In genomic region chr1:13771745-13772144, GRCh38 we compare ENCODE assay signal across 21 cellular contexts.
DNase-seq lines count a peak whose midpoint lies in the region; ATAC-seq and TF ChIP-seq lines count a peak whose summit lies in the region.
"Had no signal": no experiment of that assay in that cellular context is flagged by ENCODE, and none has a peak within 500 bp of the region (broad histone marks: within the 10 kb centered on the region; RNA-seq: fewer than 3 reads in every experiment).

No MANE protein-coding gene starts in this region.

- H3K36me3 Mint-ChIP-seq in activated T-cell treated with anti-CD3 and anti-CD28 coated beads, Interleukin-2, amount 50 U/mL, for 72 hours (ENCODE audit: insufficient read depth in 2 of 2) = peaks cover 2 to 9% of the 10 kb centered on the region in 2 donors
- peaks cover 51% of the 10 kb centered on the region for H3K36me3 Mint-ChIP-seq in activated T-cell treated with anti-CD3 and anti-CD28 coated beads, Interleukin-2, amount 50 U/mL, for 24 hours (ENCODE audit: low read depth)
- H3K36me3 Mint-ChIP-seq in IgD-negative memory B cell = peaks cover 6% of the 10 kb centered on the region
- H3K36me3 Mint-ChIP-seq in progenitor cell of endocrine pancreas (ENCODE audit: insufficient read depth) = peaks cover 6% of the 10 kb centered on the region

- no peak overlapping the region for H3K4me3 ChIP-seq in fibroblast of villous mesenchyme (ENCODE audit: low read depth, low read length)
- H3K4me3 ChIP-seq: GM23248 had no signal

- DNase-seq in activated T-cell treated with anti-CD3 and anti-CD28 coated beads, Interleukin-2, amount 50 U/mL, for 72 hours = no peak
- no peak for DNase-seq in activated T-cell treated with anti-CD3 and anti-CD28 coated beads, Interleukin-2, amount 50 U/mL, for 24 hours
- DNase-seq in fibroblast of villous mesenchyme (ENCODE audit: low read depth) (peak; percentile 52), progenitor cell of endocrine pancreas (ENCODE audit: low spot score, unreplicated experiment) (no peak), Right ventricle myocardium superior (no peak)
- DNase-seq in activated CD4-positive, CD25-positive, alpha-beta regulatory T cell (lab: John Stamatoyannopoulos, UW) = no peak
- DNase-seq: 8988T; BE2C; CD8-positive, alpha-beta memory T cell; DMS79 treated with DMSO at 0.1 percent for 48 hours; GM23248; HCEC 1CT; KG1; NCI-H1417 treated with DMSO at 0.1 percent for 48 hours; NCI-H2029; NCI-H2171; NCI-H446 treated with DMSO at 0.1 percent for 48 hours; NCI-H748 treated with DMSO at 0.1 percent for 48 hours; RPMI8226 had no signal

- no peaks in the 10 kb centered on the region for H3K9me3 Mint-ChIP-seq in activated T-cell treated with anti-CD3 and anti-CD28 coated beads, Interleukin-2, amount 50 U/mL, for 72 hours
- no peaks in the 10 kb centered on the region for H3K9me3 Mint-ChIP-seq in activated T-cell treated with anti-CD3 and anti-CD28 coated beads, Interleukin-2, amount 50 U/mL, for 24 hours
- H3K9me3 Mint-ChIP-seq in IgD-negative memory B cell (no peaks in the 10 kb centered on the region), progenitor cell of endocrine pancreas (ENCODE audit: low read depth) (no peaks in the 10 kb centered on the region)
- H3K9me3 Mint-ChIP-seq: CD8-positive, alpha-beta memory T cell had no signal

- H3K4me3 Mint-ChIP-seq in activated T-cell treated with anti-CD3 and anti-CD28 coated beads, Interleukin-2, amount 50 U/mL, for 72 hours = no peak overlapping the region
- no peak overlapping the region for H3K4me3 Mint-ChIP-seq in activated T-cell treated with anti-CD3 and anti-CD28 coated beads, Interleukin-2, amount 50 U/mL, for 24 hours
- H3K4me3 Mint-ChIP-seq in IgD-negative memory B cell (peak overlapping the region in 1 of 4 donors; percentile 23), progenitor cell of endocrine pancreas (ENCODE audit: low read depth) (no peak overlapping the region)

- H3K4me1 Mint-ChIP-seq in activated T-cell treated with anti-CD3 and anti-CD28 coated beads, Interleukin-2, amount 50 U/mL, for 72 hours (ENCODE audit: low read depth) = peaks cover 22% of the 10 kb centered on the region
- H3K4me1 Mint-ChIP-seq in activated T-cell treated with anti-CD3 and anti-CD28 coated beads, Interleukin-2, amount 50 U/mL, for 24 hours (ENCODE audit: low read depth) = peaks cover 45% of the 10 kb centered on the region
- H3K4me1 Mint-ChIP-seq in IgD-negative memory B cell (peaks cover 29 to 38% (median 31%) of the 10 kb centered on the region in 3 donors), progenitor cell of endocrine pancreas (ENCODE audit: low read depth) (peaks cover 12% of the 10 kb centered on the region)

- no peaks in the 10 kb centered on the region for H3K27me3 Mint-ChIP-seq in activated T-cell treated with anti-CD3 and anti-CD28 coated beads, Interleukin-2, amount 50 U/mL, for 72 hours (ENCODE audit: low read depth)
- no peaks in the 10 kb centered on the region for H3K27me3 Mint-ChIP-seq in activated T-cell treated with anti-CD3 and anti-CD28 coated beads, Interleukin-2, amount 50 U/mL, for 24 hours
- H3K27me3 Mint-ChIP-seq in IgD-negative memory B cell = no peaks in the 10 kb centered on the region
- H3K27me3 Mint-ChIP-seq in progenitor cell of endocrine pancreas = no peaks in the 10 kb centered on the region
- H3K27me3 Mint-ChIP-seq: CD8-positive, alpha-beta memory T cell had no signal

- TF ChIP-seq CTCF in fibroblast of villous mesenchyme (IDR thresholded peaks at IDR 0.05; ENCODE audit: insufficient read depth, low read depth, low read length) (no peak), progenitor cell of endocrine pancreas (IDR thresholded peaks at IDR 0.05; ENCODE audit: unreplicated experiment) (no peak)

- H3K27ac Mint-ChIP-seq in activated T-cell treated with anti-CD3 and anti-CD28 coated beads, Interleukin-2, amount 50 U/mL, for 72 hours = peak overlapping the region; percentile 54
- H3K27ac Mint-ChIP-seq in activated T-cell treated with anti-CD3 and anti-CD28 coated beads, Interleukin-2, amount 50 U/mL, for 24 hours = no peak overlapping the region
- peak overlapping the region in 2 of 3 donors; percentile 5 to 6 for H3K27ac Mint-ChIP-seq in IgD-negative memory B cell
- peak overlapping the region; percentile 31 for H3K27ac Mint-ChIP-seq in progenitor cell of endocrine pancreas

- intact Hi-C loops in Right ventricle myocardium superior (cut with DNase I) = no loop called here

- no peak for ATAC-seq in activated T-cell treated with anti-CD3 and anti-CD28 coated beads, Interleukin-2, amount 50 U/mL, for 72 hours (replicated peaks in 1 of 2)
- ATAC-seq in Right ventricle myocardium superior (ENCODE audit: poor library complexity) (no peak), GM19328 (IDR thresholded peaks at IDR 0.05; ENCODE audit: unreplicated experiment) (no peak)
